19 cellular contexts compared by ENCODE assay signal in genomic region chr2:60355849-60356261, GRCh38.
DNase-seq lines count a peak whose midpoint lies in the region; ATAC-seq, FAIRE-seq and TF ChIP-seq lines count a peak whose summit lies in the region.
"Had no signal": no experiment of that assay in that cellular context is flagged by ENCODE, and none has a peak within 500 bp of the region (broad histone marks: within the 10 kb centered on the region; RNA-seq: fewer than 3 reads in every experiment).

No MANE protein-coding gene starts in this region.

- 79% methylated on average over 4 of the region's 4 CpGs for WGBS in hepatocyte (ENCODE audit: low lambda C conversion rate, missing lambda C conversion rate)

- no peaks in the 10 kb centered on the region for H3K9me2 ChIP-seq in hepatocyte (replicated peaks; ENCODE audit: insufficient read depth)

- H3K36me3 ChIP-seq in BLaER1 (no peaks in the 10 kb centered on the region), hepatocyte (replicated peaks; ENCODE audit: insufficient read depth, low read depth) (no peaks in the 10 kb centered on the region)
- H3K36me3 ChIP-seq: gastroesophageal sphincter, vagina had no signal

- H3K4me3 ChIP-seq in BLaER1 (no peak overlapping the region), hepatocyte (no peak overlapping the region)
- H3K4me3 ChIP-seq: gastroesophageal sphincter, vagina had no signal

- peak overlapping the region; percentile 75 for H3K27ac ChIP-seq in BLaER1
- no peak overlapping the region for H3K27ac ChIP-seq in hepatocyte
- H3K27ac ChIP-seq: gastroesophageal sphincter, vagina had no signal

- no peak for DNase-seq in GM19239 (ENCODE audit: insufficient read length, low spot score)
- DNase-seq in NAMALWA (ENCODE audit: low spot score) = peak; percentile 75
- no peak for DNase-seq in hepatocyte (ENCODE audit: low spot score)
- DNase-seq in sciatic nerve (ENCODE audit: low spot score) = no peak
- no peak for DNase-seq in mesenteric fat pad (ENCODE audit: low spot score)
- DNase-seq: activated CD4-positive, alpha-beta T cell treated with anti-CD3 and anti-CD28 coated beads for 4 hours; activated T-cell treated with anti-CD3 and anti-CD28 coated beads, Interleukin-2, amount 50 U/mL, for 24 hours; central memory CD4-positive, alpha-beta T cell; HFFc6; NCI-H1436; occipital lobe; T-cell had no signal

- H3K27me3 ChIP-seq in BLaER1 (no peaks in the 10 kb centered on the region), hepatocyte (no peaks in the 10 kb centered on the region)
- H3K27me3 ChIP-seq: gastroesophageal sphincter, vagina had no signal

- TF ChIP-seq CTCF in hepatocyte (IDR thresholded peaks at IDR 0.05; ENCODE audit: poor library complexity) = no peak

- no peaks in the 10 kb centered on the region for H3K79me2 ChIP-seq in hepatocyte

- peak; percentile 85 for FAIRE-seq in GM19239 (lab: Jason Lieb, UNC)
- FAIRE-seq: HTR-8/SVneo, RCC 7860 had no signal

- ATAC-seq in sciatic nerve (no peak), GM19467 (IDR thresholded peaks at IDR 0.05; ENCODE audit: unreplicated experiment) (no peak)
- ATAC-seq: gastroesophageal sphincter, T-cell had no signal

- H3K4me1 Mint-ChIP-seq in dendritic cell treated with granulocyte-macrophage colony-stimulating factor and Interleukin-4, amounts not matched to agents 40 ng/mL and 50 ng/mL, for 4 days (ENCODE audit: low read depth) = peaks cover 33% of the 10 kb centered on the region

- H3K4me1 ChIP-seq in BLaER1 = peaks cover 100% of the 10 kb centered on the region
- peaks cover 7% of the 10 kb centered on the region for H3K4me1 ChIP-seq in hepatocyte (ENCODE audit: insufficient read depth)
- H3K4me1 ChIP-seq: gastroesophageal sphincter had no signal

- peak overlapping the region; percentile 38 for H3K27ac Mint-ChIP-seq in dendritic cell treated with granulocyte-macrophage colony-stimulating factor and Interleukin-4, amounts not matched to agents 40 ng/mL and 50 ng/mL, for 4 days
- H3K27ac Mint-ChIP-seq: activated T-cell treated with anti-CD3 and anti-CD28 coated beads, Interleukin-2, amount 50 U/mL, for 24 hours; HFFc6 had no signal

- no peak overlapping the region for H3K9ac ChIP-seq in BLaER1

- no peaks in the 10 kb centered on the region for H3K36me3 Mint-ChIP-seq in dendritic cell treated with granulocyte-macrophage colony-stimulating factor and Interleukin-4, amounts not matched to agents 40 ng/mL and 50 ng/mL, for 4 days (ENCODE audit: low read depth)
- H3K36me3 Mint-ChIP-seq: T-cell had no signal

- H2AFZ ChIP-seq in hepatocyte = no peak overlapping the region

- no peaks in the 10 kb centered on the region for H3K9me3 Mint-ChIP-seq in dendritic cell treated with granulocyte-macrophage colony-stimulating factor and Interleukin-4, amounts not matched to agents 40 ng/mL and 50 ng/mL, for 4 days
- H3K9me3 Mint-ChIP-seq: activated T-cell treated with anti-CD3 and anti-CD28 coated beads, Interleukin-2, amount 50 U/mL, for 24 hours; HFFc6; T-cell had no signal

- intact Hi-C loops in dendritic cell treated with granulocyte-macrophage colony-stimulating factor and Interleukin-4, amounts not matched to agents 40 ng/mL and 50 ng/mL, for 4 days (cut with micrococcal nuclease) = no loop called here
- intact Hi-C loops in sciatic nerve (cut with DNase I) = no loop called here

- peaks cover 6% of the 10 kb centered on the region for H3K27me3 Mint-ChIP-seq in dendritic cell treated with granulocyte-macrophage colony-stimulating factor and Interleukin-4, amounts not matched to agents 40 ng/mL and 50 ng/mL, for 4 days

- H4K20me1 ChIP-seq in BLaER1 = no peaks in the 10 kb centered on the region
- no peaks in the 10 kb centered on the region for H4K20me1 ChIP-seq in hepatocyte (ENCODE audit: insufficient read depth, poor library complexity, severe bottlenecking)

- H3K9me3 ChIP-seq in BLaER1 (no peaks in the 10 kb centered on the region), hepatocyte (ENCODE audit: low read depth) (no peaks in the 10 kb centered on the region)
- H3K9me3 ChIP-seq: gastroesophageal sphincter, vagina had no signal

- H3K4me2 ChIP-seq in BLaER1 = peak overlapping the region; percentile 82
- H3K4me2 ChIP-seq in hepatocyte = no peak overlapping the region

- H3K4me3 Mint-ChIP-seq in dendritic cell treated with granulocyte-macrophage colony-stimulating factor and Interleukin-4, amounts not matched to agents 40 ng/mL and 50 ng/mL, for 4 days = no peak overlapping the region
- H3K4me3 Mint-ChIP-seq: activated T-cell treated with anti-CD3 and anti-CD28 coated beads, Interleukin-2, amount 50 U/mL, for 24 hours; HFFc6 had no signal
